In genomic region chr19:12639901-12640613, GRCh38 we compare ENCODE assay signal across 1 cellular context.
A peak's percentile ranks its signal among the peaks of the same experiment; 100 is the strongest.
TF ChIP-seq lines count a peak whose summit lies in the region.

No MANE protein-coding gene starts in this region.

TF ChIP-seq in HepG2, 621 proteins besides CTCF, POLR2A, EP300 and RAD21 (continued from another document and continues in another):
- TF ChIP-seq ZNF280D (CRISPR knock-in tag; IDR thresholded peaks at IDR 0.05) (0 out of 2 replicates have a peak, but pooled peaks have one; percentile 30), FOXP1 (IDR thresholded peaks at IDR 0.05) (no peak), FOXP1 (CRISPR knock-in tag; IDR thresholded peaks at IDR 0.05) (no peak), ZNF709 (CRISPR knock-in tag; IDR thresholded peaks at IDR 0.05) (no peak), KDM3A (CRISPR knock-in tag; IDR thresholded peaks at IDR 0.05; ENCODE audit: low read depth) (0 out of 2 replicates have a peak, but pooled peaks have one; percentile 51), ZNF768 (CRISPR knock-in tag; IDR thresholded peaks at IDR 0.05) (peak; percentile 41; the same call in 1 of the 2 replicates), SOX13 (IDR thresholded peaks at IDR 0.05) (no peak), SOX13 (CRISPR knock-in tag; conservative IDR thresholded peaks at IDR 0.05 in 1 of 2, IDR thresholded peaks at IDR 0.05 in 1 of 2) (no peak), ZFP41 (CRISPR knock-in tag; IDR thresholded peaks at IDR 0.05; ENCODE audit: borderline replicate concordance) (no peak), KLF13 (CRISPR knock-in tag; IDR thresholded peaks at IDR 0.05) (0 out of 2 replicates have a peak, but pooled peaks have one; percentile 37), ZNF274 (CRISPR knock-in tag; IDR thresholded peaks at IDR 0.05) (peak; percentile 68; the same call in 1 of the 2 replicates), ZNF776 (CRISPR knock-in tag; IDR thresholded peaks at IDR 0.05) (peak; percentile 55; the same call in 1 of the 2 replicates), KMT2B (CRISPR knock-in tag; IDR thresholded peaks at IDR 0.05) (peak; percentile 55; the same call in 1 of the 2 replicates), ELF3 (CRISPR knock-in tag; IDR thresholded peaks at IDR 0.05) (peak; percentile 50; the same call in 1 of the 2 replicates), ZBTB7A (CRISPR knock-in tag; IDR thresholded peaks at IDR 0.05) (0 out of 2 replicates have a peak, but pooled peaks have one; percentile 6), ZHX2 (IDR thresholded peaks at IDR 0.05; ENCODE audit: low read depth) (no peak), ZHX2 (CRISPR knock-in tag; IDR thresholded peaks at IDR 0.05; ENCODE audit: borderline replicate concordance) (no peak), HOXA5 (CRISPR knock-in tag; IDR thresholded peaks at IDR 0.05) (no peak; the same call in 1 of the 2 replicates), HNF1A (IDR thresholded peaks at IDR 0.05; ENCODE audit: low read depth) (no peak), HNF1A (CRISPR knock-in tag; IDR thresholded peaks at IDR 0.05; ENCODE audit: borderline replicate concordance) (0 out of 2 replicates have a peak, but pooled peaks have one; percentile 42), KDM5B (CRISPR knock-in tag; IDR thresholded peaks at IDR 0.05; ENCODE audit: borderline replicate concordance) (peak; percentile 65; the same call in 1 of the 2 replicates), HES4 (CRISPR knock-in tag; IDR thresholded peaks at IDR 0.05; ENCODE audit: borderline replicate concordance) (no peak), TCF7L2 (IDR thresholded peaks at IDR 0.05; ENCODE audit: low read depth, low read length) (no peak), HMG20B (CRISPR knock-in tag; conservative IDR thresholded peaks at IDR 0.05) (no peak), ZNF430 (CRISPR knock-in tag; IDR thresholded peaks at IDR 0.05) (no peak), CREB1 (IDR thresholded peaks at IDR 0.05) (peak; percentile 17; the same call in 1 of the 2 replicates), CREB1 (CRISPR knock-in tag; IDR thresholded peaks at IDR 0.05) (no peak), ZNF530 (CRISPR knock-in tag; IDR thresholded peaks at IDR 0.05; ENCODE audit: low read depth) (no peak), ZNF101 (CRISPR knock-in tag; IDR thresholded peaks at IDR 0.05; ENCODE audit: borderline replicate concordance, low read depth) (no peak)
- TF ChIP-seq, protein P1, sequence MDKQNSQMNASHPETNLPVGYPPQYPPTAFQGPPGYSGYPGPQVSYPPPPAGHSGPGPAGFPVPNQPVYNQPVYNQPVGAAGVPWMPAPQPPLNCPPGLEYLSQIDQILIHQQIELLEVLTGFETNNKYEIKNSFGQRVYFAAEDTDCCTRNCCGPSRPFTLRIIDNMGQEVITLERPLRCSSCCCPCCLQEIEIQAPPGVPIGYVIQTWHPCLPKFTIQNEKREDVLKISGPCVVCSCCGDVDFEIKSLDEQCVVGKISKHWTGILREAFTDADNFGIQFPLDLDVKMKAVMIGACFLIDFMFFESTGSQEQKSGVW (CRISPR knock-in tag; IDR thresholded peaks at IDR 0.05; ENCODE audit: borderline replicate concordance): no peak
- TF ChIP-seq, protein P2, sequence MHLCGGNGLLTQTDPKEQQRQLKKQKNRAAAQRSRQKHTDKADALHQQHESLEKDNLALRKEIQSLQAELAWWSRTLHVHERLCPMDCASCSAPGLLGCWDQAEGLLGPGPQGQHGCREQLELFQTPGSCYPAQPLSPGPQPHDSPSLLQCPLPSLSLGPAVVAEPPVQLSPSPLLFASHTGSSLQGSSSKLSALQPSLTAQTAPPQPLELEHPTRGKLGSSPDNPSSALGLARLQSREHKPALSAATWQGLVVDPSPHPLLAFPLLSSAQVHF (CRISPR knock-in tag; IDR thresholded peaks at IDR 0.05): no peak
- TF ChIP-seq, protein P3, sequence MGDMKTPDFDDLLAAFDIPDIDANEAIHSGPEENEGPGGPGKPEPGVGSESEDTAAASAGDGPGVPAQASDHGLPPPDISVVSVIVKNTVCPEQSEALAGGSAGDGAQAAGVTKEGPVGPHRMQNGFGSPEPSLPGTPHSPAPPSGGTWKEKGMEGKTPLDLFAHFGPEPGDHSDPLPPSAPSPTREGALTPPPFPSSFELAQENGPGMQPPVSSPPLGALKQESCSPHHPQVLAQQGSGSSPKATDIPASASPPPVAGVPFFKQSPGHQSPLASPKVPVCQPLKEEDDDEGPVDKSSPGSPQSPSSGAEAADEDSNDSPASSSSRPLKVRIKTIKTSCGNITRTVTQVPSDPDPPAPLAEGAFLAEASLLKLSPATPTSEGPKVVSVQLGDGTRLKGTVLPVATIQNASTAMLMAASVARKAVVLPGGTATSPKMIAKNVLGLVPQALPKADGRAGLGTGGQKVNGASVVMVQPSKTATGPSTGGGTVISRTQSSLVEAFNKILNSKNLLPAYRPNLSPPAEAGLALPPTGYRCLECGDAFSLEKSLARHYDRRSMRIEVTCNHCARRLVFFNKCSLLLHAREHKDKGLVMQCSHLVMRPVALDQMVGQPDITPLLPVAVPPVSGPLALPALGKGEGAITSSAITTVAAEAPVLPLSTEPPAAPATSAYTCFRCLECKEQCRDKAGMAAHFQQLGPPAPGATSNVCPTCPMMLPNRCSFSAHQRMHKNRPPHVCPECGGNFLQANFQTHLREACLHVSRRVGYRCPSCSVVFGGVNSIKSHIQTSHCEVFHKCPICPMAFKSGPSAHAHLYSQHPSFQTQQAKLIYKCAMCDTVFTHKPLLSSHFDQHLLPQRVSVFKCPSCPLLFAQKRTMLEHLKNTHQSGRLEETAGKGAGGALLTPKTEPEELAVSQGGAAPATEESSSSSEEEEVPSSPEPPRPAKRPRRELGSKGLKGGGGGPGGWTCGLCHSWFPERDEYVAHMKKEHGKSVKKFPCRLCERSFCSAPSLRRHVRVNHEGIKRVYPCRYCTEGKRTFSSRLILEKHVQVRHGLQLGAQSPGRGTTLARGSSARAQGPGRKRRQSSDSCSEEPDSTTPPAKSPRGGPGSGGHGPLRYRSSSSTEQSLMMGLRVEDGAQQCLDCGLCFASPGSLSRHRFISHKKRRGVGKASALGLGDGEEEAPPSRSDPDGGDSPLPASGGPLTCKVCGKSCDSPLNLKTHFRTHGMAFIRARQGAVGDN (CRISPR knock-in tag; IDR thresholded peaks at IDR 0.05): peak; percentile 90
- TF ChIP-seq, protein P4, sequence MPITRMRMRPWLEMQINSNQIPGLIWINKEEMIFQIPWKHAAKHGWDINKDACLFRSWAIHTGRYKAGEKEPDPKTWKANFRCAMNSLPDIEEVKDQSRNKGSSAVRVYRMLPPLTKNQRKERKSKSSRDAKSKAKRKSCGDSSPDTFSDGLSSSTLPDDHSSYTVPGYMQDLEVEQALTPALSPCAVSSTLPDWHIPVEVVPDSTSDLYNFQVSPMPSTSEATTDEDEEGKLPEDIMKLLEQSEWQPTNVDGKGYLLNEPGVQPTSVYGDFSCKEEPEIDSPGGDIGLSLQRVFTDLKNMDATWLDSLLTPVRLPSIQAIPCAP (CRISPR knock-in tag; IDR thresholded peaks at IDR 0.05; ENCODE audit: low read depth): no peak
- TF ChIP-seq, protein P5, sequence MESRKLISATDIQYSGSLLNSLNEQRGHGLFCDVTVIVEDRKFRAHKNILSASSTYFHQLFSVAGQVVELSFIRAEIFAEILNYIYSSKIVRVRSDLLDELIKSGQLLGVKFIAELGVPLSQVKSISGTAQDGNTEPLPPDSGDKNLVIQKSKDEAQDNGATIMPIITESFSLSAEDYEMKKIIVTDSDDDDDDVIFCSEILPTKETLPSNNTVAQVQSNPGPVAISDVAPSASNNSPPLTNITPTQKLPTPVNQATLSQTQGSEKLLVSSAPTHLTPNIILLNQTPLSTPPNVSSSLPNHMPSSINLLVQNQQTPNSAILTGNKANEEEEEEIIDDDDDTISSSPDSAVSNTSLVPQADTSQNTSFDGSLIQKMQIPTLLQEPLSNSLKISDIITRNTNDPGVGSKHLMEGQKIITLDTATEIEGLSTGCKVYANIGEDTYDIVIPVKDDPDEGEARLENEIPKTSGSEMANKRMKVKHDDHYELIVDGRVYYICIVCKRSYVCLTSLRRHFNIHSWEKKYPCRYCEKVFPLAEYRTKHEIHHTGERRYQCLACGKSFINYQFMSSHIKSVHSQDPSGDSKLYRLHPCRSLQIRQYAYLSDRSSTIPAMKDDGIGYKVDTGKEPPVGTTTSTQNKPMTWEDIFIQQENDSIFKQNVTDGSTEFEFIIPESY (CRISPR knock-in tag; IDR thresholded peaks at IDR 0.05): peak; percentile 95
